ENCODE assay signal across 26 cellular contexts in the genomic region with DNA sequence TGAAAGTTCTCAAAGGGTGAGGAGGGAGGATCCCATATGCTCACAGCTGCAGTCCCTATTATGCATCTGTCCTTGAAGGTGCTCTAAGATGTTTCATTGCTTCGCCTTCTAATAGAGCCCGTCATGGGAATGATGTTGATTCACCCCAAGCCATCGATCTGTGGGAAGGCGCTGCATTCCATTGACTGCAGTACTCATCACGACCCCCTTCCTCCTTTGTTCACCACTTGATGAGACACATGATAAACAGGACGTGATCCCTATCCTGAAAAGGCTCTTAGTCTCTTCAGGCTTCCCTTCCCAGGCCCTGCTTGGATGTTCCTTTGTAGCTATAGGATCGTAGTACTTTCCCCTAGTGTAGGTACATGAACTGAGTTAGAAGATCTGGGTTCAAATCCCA.
"Had no signal": no experiment of that assay in that cellular context is flagged by ENCODE, and none has a peak within 500 bp of the region (broad histone marks: within the 10 kb centered on the region; RNA-seq: fewer than 3 reads in every experiment).

No MANE protein-coding gene starts in this region.

- H3K36me3 ChIP-seq: adrenal gland, breast epithelium, MG63, Peyer's patch, SJCRH30 had no signal

- H3K9me3 Mint-ChIP-seq: activated CD8-positive, alpha-beta T cell treated with anti-CD3 and anti-CD28 coated beads for 36 hours; activated naive CD8-positive, alpha-beta T cell treated with anti-CD3 and anti-CD28 coated beads, Interleukin-2, amount 10 ng/mL, durations not matched to agents 7 days and 5 days had no signal

- H3K4me2 ChIP-seq: SK-N-SH had no signal

- H3K9ac ChIP-seq: SK-N-SH had no signal

- H3K36me3 Mint-ChIP-seq: activated naive CD8-positive, alpha-beta T cell treated with anti-CD3 and anti-CD28 coated beads, Interleukin-2, amount 10 ng/mL, durations not matched to agents 7 days and 5 days had no signal

- ATAC-seq: activated CD8-positive, alpha-beta T cell treated with anti-CD3 and anti-CD28 coated beads for 36 hours had no signal

- H3K4me1 Mint-ChIP-seq: activated naive CD8-positive, alpha-beta T cell treated with anti-CD3 and anti-CD28 coated beads, Interleukin-2, amount 10 ng/mL, durations not matched to agents 7 days and 5 days had no signal

- H3K4me3 ChIP-seq: adrenal gland, breast epithelium, MG63, Peyer's patch, SJCRH30 had no signal

- H3K27ac Mint-ChIP-seq: activated CD8-positive, alpha-beta T cell treated with anti-CD3 and anti-CD28 coated beads for 36 hours; activated naive CD8-positive, alpha-beta T cell treated with anti-CD3 and anti-CD28 coated beads, Interleukin-2, amount 10 ng/mL, durations not matched to agents 7 days and 5 days had no signal

- H3K4me1 ChIP-seq: adrenal gland, breast epithelium, Peyer's patch, SJCRH30 had no signal

- H3K27me3 ChIP-seq: adrenal gland, breast epithelium, MG63, Peyer's patch, SJCRH30 had no signal

- H3K4me3 Mint-ChIP-seq: activated CD8-positive, alpha-beta T cell treated with anti-CD3 and anti-CD28 coated beads for 36 hours; activated naive CD8-positive, alpha-beta T cell treated with anti-CD3 and anti-CD28 coated beads, Interleukin-2, amount 10 ng/mL, durations not matched to agents 7 days and 5 days had no signal

- DNase-seq: activated CD4-positive, alpha-beta T cell treated with anti-CD3 and anti-CD28 coated beads for 4 hours; activated CD8-positive, alpha-beta memory T cell treated with anti-CD3 and anti-CD28 coated beads, Interleukin-2, amount 50 U/mL, for 4 hours; activated CD8-positive, alpha-beta T cell treated with anti-CD3 and anti-CD28 coated beads for 36 hours; activated naive CD4-positive, alpha-beta T cell treated with anti-CD3 and anti-CD28 coated beads, Interleukin-2, amount 50 U/mL, for 16 hours; activated naive CD8-positive, alpha-beta T cell treated with anti-CD3 and anti-CD28 coated beads, Interleukin-2, amount 10 ng/mL, durations not matched to agents 7 days and 5 days; activated T-cell treated with anti-CD3 and anti-CD28 coated beads, Interleukin-2, amount 50 U/mL, for 1 hour; adrenal gland; anterior cingulate cortex; caudate nucleus; MG63; MV-4-11; NCI-H1092 treated with DMSO at 0.1 percent for 48 hours; NCI-H1436; NCI-H1694 treated with DMSO at 0.1 percent for 48 hours; NCI-H2029 treated with DMSO at 0.1 percent for 48 hours; NCI-H226; NCI-H526 treated with DMSO at 0.1 percent for 48 hours; NCI-H82; Peyer's patch; Right ventricle myocardium superior; SJCRH30; SK-N-SH; T-helper 1 cell had no signal

- H3K9me3 ChIP-seq: adrenal gland, breast epithelium, MG63, Peyer's patch, SJCRH30, SK-N-SH had no signal

- H3K27me3 Mint-ChIP-seq: activated CD8-positive, alpha-beta T cell treated with anti-CD3 and anti-CD28 coated beads for 36 hours had no signal

- H3K27ac ChIP-seq: adrenal gland, breast epithelium, Peyer's patch, RWPE1, SJCRH30, VCaP had no signal
